Comparison of ENCODE assay signal across 8 cellular contexts in the genomic region with DNA sequence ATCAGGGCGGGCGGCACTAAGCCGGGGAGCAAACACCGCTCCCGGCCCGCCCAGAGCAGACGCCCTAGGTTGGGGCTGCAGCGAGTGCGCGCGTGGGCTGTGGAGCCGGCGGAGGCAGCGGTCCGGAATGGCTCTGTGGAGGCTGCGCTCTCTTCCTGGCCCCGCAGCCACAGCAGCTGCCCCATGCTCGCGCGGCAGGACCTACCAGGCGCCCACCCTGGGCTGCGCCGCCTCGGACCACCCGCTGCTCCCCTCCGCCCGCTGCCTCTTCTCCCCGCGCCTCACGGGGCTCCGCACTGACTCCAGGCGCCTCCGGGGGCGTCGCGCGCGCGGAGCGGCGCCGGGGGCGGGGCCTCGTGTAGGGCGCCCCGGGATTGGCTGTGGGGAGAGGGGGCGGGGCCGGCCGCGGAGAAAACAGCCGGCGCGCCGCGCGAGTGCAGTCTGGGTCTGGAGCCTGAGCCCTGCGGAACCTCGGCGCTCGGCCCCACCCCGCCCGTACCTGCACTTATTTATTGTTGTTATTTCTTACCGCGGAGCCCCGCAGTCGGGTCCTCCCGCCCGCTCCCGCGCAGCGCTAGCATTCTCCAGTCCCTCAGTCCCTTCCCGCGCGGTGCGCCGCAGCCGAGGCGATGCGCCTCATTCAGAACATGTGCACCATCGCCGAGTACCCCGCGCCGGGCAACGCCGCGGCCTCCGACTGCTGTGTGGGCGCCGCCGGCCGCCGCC. TPM values are rescaled to one million over a fixed set of nuclear protein-coding genes. Genes with fewer than 3 reads are reported as not detected.
DNase-seq lines count a peak whose midpoint lies in the region; ATAC-seq and TF ChIP-seq lines count a peak whose summit lies in the region.

A gene with protein sequence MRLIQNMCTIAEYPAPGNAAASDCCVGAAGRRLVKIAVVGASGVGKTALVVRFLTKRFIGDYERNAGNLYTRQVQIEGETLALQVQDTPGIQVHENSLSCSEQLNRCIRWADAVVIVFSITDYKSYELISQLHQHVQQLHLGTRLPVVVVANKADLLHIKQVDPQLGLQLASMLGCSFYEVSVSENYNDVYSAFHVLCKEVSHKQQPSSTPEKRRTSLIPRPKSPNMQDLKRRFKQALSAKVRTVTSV (plus strand): TSS at position 439 of the 726 bp plus-strand sequence. CDS start 191 bp downstream, at position 630.

- H3K36me3 ChIP-seq in GM23338 (ENCODE audit: insufficient read depth) (peaks cover 36% of the 10 kb centered on the region), heart left ventricle (peaks cover 0 to 21% (median 4%) of the 10 kb centered on the region in 9 donors), tibial artery (peaks cover 0 to 10% (median 4%) of the 10 kb centered on the region in 3 donors)

- peak; percentile 52 to 96 for TF ChIP-seq POLR2A in heart left ventricle (IDR thresholded peaks at IDR 0.05)

- peaks cover 60% of the 10 kb centered on the region for H3K4me1 Mint-ChIP-seq in GM23338
- peaks cover 10% of the 10 kb centered on the region for H3K4me1 Mint-ChIP-seq in activated naive CD8-positive, alpha-beta T cell treated with anti-CD3 and anti-CD28 coated beads, Interleukin-2, amount 10 ng/mL, durations not matched to agents 7 days and 5 days

- H3K4me3 ChIP-seq in GM23338, result peak within 1 kb of the TSS; percentile 98
- peak within 1 kb of the TSS; percentile 56 for H3K4me3 ChIP-seq in LNCaP clone FGC (ENCODE audit: low read depth, low read length)
- H3K4me3 ChIP-seq in heart left ventricle, result peak within 1 kb of the TSS; percentile 64 to 91 (median 74)
- H3K4me3 ChIP-seq in tibial artery, result peak within 1 kb of the TSS; percentile 71 to 78

- H3K36me3 Mint-ChIP-seq in GM23338 (ENCODE audit: low read depth), result peaks cover 64% of the 10 kb centered on the region
- H3K36me3 Mint-ChIP-seq in activated naive CD8-positive, alpha-beta T cell treated with anti-CD3 and anti-CD28 coated beads, Interleukin-2, amount 10 ng/mL, durations not matched to agents 7 days and 5 days, result peaks cover 4% of the 10 kb centered on the region

- H3K9me3 Mint-ChIP-seq in GM23338, result peaks cover 21% of the 10 kb centered on the region
- H3K9me3 Mint-ChIP-seq in activated naive CD8-positive, alpha-beta T cell treated with anti-CD3 and anti-CD28 coated beads, Interleukin-2, amount 10 ng/mL, durations not matched to agents 7 days and 5 days, result peaks cover 4% of the 10 kb centered on the region

- ATAC-seq in GM23338 (peak; percentile 88), heart left ventricle (peak; percentile 92 to 98 (median 98))
- ATAC-seq in activated naive CD8-positive, alpha-beta T cell treated with anti-CD3 and anti-CD28 coated beads, Interleukin-2, amount 10 ng/mL, durations not matched to agents 7 days and 5 days (ENCODE audit: low read depth), result peak; percentile 97

- peaks cover 49% of the 10 kb centered on the region for H3F3A ChIP-seq in GM23338 (replicated peaks; ENCODE audit: low read depth)

- peaks cover 35% of the 10 kb centered on the region for H3K79me2 ChIP-seq in GM23338 (replicated peaks; ENCODE audit: insufficient read depth)

- H3K27ac ChIP-seq in GM23338 (ENCODE audit: low read depth), result peak within 1 kb of the TSS; percentile 81
- peak within 1 kb of the TSS; percentile 17 to 90 (median 74) for H3K27ac ChIP-seq in heart left ventricle
- peak within 1 kb of the TSS; percentile 77 to 86 for H3K27ac ChIP-seq in tibial artery

- peaks cover 3% of the 10 kb centered on the region; the same call in 1 of the 2 replicates for H3K9me2 ChIP-seq in GM23338 (ENCODE audit: insufficient read depth)

- H3K4me1 ChIP-seq in GM23338 (ENCODE audit: insufficient read depth) (peaks cover 49% of the 10 kb centered on the region), heart left ventricle (peaks cover 0 to 48% (median 27%) of the 10 kb centered on the region in 12 donors), tibial artery (peaks cover 0 to 46% (median 23%) of the 10 kb centered on the region in 4 donors)

- WGBS in heart left ventricle, 4 donors, result 0 to 1% (median 1%) methylated on average over 40 to 93 of the region's 93 CpGs

- TF ChIP-seq CTCF in GM23338 (conservative IDR thresholded peaks at IDR 0.05; ENCODE audit: low read depth in 2 of 2), result no peak; a peak in 1 of 4 replicates
- no peak for TF ChIP-seq CTCF in LNCaP clone FGC (IDR thresholded peaks at IDR 0.05; ENCODE audit: control insufficient read depth, extremely low read depth, insufficient read depth)
- TF ChIP-seq CTCF in heart left ventricle (IDR thresholded peaks at IDR 0.05), result peak in 7 of 12 donors; percentile 33 to 52 (median 40)
- peak; percentile 45 to 52 for TF ChIP-seq CTCF in tibial artery (IDR thresholded peaks at IDR 0.05)

- intact Hi-C loops in heart left ventricle (cut with DNase I), result loop anchor here in 9 of 10 donors (2.0 to 10.0 kb wide), 12 partner anchors 93 to 487 kb away; no protein-coding TSS in a partner anchor
- intact Hi-C loops in tibial artery (cut with DNase I; ENCODE audit: low total_unique reads), result loop anchor here (5.0 to 10.0 kb wide), 3 partner anchors 123 to 205 kb away; a partner anchor contains a TSS

- peaks cover 27% of the 10 kb centered on the region for H4K20me1 ChIP-seq in GM23338 (replicated peaks; ENCODE audit: insufficient read depth)

- H3K9me3 ChIP-seq in heart left ventricle, result peaks cover 0 to 10% (median 3%) of the 10 kb centered on the region in 12 donors
- peaks cover 0 to 8% (median 0%) of the 10 kb centered on the region in 3 donors for H3K9me3 ChIP-seq in tibial artery

- H3K27me3 Mint-ChIP-seq in GM23338 (ENCODE audit: insufficient read depth, low read depth, poor library complexity), result peaks cover 13% of the 10 kb centered on the region
- peaks cover 47% of the 10 kb centered on the region for H3K27me3 Mint-ChIP-seq in activated naive CD8-positive, alpha-beta T cell treated with anti-CD3 and anti-CD28 coated beads, Interleukin-2, amount 10 ng/mL, durations not matched to agents 7 days and 5 days

- peak within 1 kb of the TSS; percentile 91 for H3K4me3 Mint-ChIP-seq in GM23338
- H3K4me3 Mint-ChIP-seq in activated naive CD8-positive, alpha-beta T cell treated with anti-CD3 and anti-CD28 coated beads, Interleukin-2, amount 10 ng/mL, durations not matched to agents 7 days and 5 days, result peak within 1 kb of the TSS; percentile 81

- POLR2A ChIA-PET in activated naive CD8-positive, alpha-beta T cell treated with anti-CD3 and anti-CD28 coated beads, Interleukin-2, amount 10 ng/mL, durations not matched to agents 7 days and 5 days (lab: Charles Lee), result interaction anchor here (1.0 kb wide), 1 partner anchor 149 kb away, joined by 3 read pairs; no protein-coding TSS in a partner anchor

- DNase-seq in EH (ENCODE audit: low read depth) (peak; percentile 74), GM23338 (ENCODE audit: low spot score) (peak; percentile 92), LNCaP clone FGC (ENCODE audit: low read depth) (no peak), SKM-1 treated with dmso at 0.1 percent for 144 hours (lab: John Stamatoyannopoulos, UW; ENCODE audit: unreplicated experiment) (peak; percentile 66), heart left ventricle (peak; percentile 86 to 92 (median 91)), pons (ENCODE audit: low spot score) (peak; percentile 72), tibial artery (peak; percentile 82 to 92)
- DNase-seq in activated naive CD8-positive, alpha-beta T cell treated with anti-CD3 and anti-CD28 coated beads, Interleukin-2, amount 10 ng/mL, durations not matched to agents 7 days and 5 days, result peak; percentile 94

- H2AFZ ChIP-seq in GM23338, result no peak within 1 kb of the TSS

- peak within 1 kb of the TSS; percentile 98 for H3K4me2 ChIP-seq in GM23338

- H3K27ac Mint-ChIP-seq in GM23338, result peak within 1 kb of the TSS; percentile 62
- H3K27ac Mint-ChIP-seq in activated naive CD8-positive, alpha-beta T cell treated with anti-CD3 and anti-CD28 coated beads, Interleukin-2, amount 10 ng/mL, durations not matched to agents 7 days and 5 days, result no peak within 1 kb of the TSS

- H3K27me3 ChIP-seq in GM23338 (ENCODE audit: insufficient read depth) (no peaks in the 10 kb centered on the region), heart left ventricle (peaks cover 0 to 15% (median 0%) of the 10 kb centered on the region in 9 donors), tibial artery (no peaks in the 10 kb centered on the region)

TF ChIP-seq in GM23338, 12 proteins besides CTCF, POLR2A, EP300 and RAD21:
- TF ChIP-seq JUNB (IDR thresholded peaks at IDR 0.05; ENCODE audit: unreplicated experiment) (no peak), ZNF331 (CRISPR knock-in tag; IDR thresholded peaks at IDR 0.05; ENCODE audit: low read depth) (no peak), EZH2 (IDR thresholded peaks at IDR 0.05; ENCODE audit: low read depth, unreplicated experiment) (no peak), POLR2AphosphoS5 (IDR thresholded peaks at IDR 0.05; ENCODE audit: low read depth) (peak; percentile 92)
- TF ChIP-seq, protein P1, sequence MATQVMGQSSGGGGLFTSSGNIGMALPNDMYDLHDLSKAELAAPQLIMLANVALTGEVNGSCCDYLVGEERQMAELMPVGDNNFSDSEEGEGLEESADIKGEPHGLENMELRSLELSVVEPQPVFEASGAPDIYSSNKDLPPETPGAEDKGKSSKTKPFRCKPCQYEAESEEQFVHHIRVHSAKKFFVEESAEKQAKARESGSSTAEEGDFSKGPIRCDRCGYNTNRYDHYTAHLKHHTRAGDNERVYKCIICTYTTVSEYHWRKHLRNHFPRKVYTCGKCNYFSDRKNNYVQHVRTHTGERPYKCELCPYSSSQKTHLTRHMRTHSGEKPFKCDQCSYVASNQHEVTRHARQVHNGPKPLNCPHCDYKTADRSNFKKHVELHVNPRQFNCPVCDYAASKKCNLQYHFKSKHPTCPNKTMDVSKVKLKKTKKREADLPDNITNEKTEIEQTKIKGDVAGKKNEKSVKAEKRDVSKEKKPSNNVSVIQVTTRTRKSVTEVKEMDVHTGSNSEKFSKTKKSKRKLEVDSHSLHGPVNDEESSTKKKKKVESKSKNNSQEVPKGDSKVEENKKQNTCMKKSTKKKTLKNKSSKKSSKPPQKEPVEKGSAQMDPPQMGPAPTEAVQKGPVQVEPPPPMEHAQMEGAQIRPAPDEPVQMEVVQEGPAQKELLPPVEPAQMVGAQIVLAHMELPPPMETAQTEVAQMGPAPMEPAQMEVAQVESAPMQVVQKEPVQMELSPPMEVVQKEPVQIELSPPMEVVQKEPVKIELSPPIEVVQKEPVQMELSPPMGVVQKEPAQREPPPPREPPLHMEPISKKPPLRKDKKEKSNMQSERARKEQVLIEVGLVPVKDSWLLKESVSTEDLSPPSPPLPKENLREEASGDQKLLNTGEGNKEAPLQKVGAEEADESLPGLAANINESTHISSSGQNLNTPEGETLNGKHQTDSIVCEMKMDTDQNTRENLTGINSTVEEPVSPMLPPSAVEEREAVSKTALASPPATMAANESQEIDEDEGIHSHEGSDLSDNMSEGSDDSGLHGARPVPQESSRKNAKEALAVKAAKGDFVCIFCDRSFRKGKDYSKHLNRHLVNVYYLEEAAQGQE (IDR thresholded peaks at IDR 0.05; ENCODE audit: unreplicated experiment), result no peak

RNA-seq across cellular contexts. Expression of the gene that starts here (rescaled TPM):
- total RNA-seq in GM23338 (2014; rRNA removed; shearing (Covaris generic)), result 97.0 and 100.0 TPM in 2 replicates
- 66.8 and 69.7 TPM in 2 replicates for polyA plus RNA-seq in GM23338 (2016; fragmentation: Nextera tagmentation; extraction: Ambion mirVana)
- under 1 TPM; 0.17 to 0.22 TPM for total RNA-seq in activated naive CD8-positive, alpha-beta T cell treated with anti-CD3 and anti-CD28 coated beads, Interleukin-2, amount 10 ng/mL, durations not matched to agents 7 days and 5 days
- 10 to 100 TPM in 2 of 9 donors, 1 to 10 TPM in 7; 2.7 to 16.1 (median 5.5) TPM for total RNA-seq in heart left ventricle
- 1 to 10 TPM; 4.4 to 8.0 TPM for polyA plus RNA-seq in heart left ventricle

Comparison
In these comparisons a context has a peak if more than half of its experiments do, and no peak if none do; other contexts are left out.
1. Peak in DNase-seq and ATAC-seq in activated naive CD8-positive, alpha-beta T cell treated with anti-CD3 and anti-CD28 coated beads, Interleukin-2, amount 10 ng/mL, durations not matched to agents 7 days and 5 days; RNA of the gene not detected or under 1 TPM.
2. CTCF ChIP-seq: peak in heart left ventricle (7 of 12) and tibial artery (2 of 2); none in GM23338 (0 of 2) and LNCaP clone FGC (single experiment).
3. Peak in every context shown above with its lines, with median percentiles within 50 percentile points of each other: ATAC-seq, H3K27ac ChIP-seq and H3K4me3 ChIP-seq.